Comparison of ENCODE assay signal across 23 cellular contexts in the genomic region with DNA sequence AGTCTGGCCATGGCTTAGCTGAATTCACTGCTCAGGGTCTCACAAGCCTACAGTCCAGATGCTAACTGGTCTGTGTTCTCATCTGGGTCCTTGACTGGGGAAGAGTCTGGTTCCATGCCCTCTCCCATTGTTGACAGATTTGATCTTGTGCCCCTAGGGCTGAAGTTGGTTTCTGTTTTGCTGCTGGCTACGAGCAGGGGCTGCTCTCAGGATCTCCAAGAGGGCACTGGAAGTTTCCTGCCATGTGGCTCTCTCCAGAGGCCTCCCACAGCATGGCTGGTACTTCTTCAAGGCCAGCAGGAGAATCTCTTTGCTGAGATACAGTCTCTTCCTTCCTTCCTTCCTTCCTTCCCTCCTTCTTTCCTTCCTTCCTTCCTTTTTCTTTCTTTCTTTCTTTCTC.
"Had no signal": no experiment of that assay in that cellular context is flagged by ENCODE, and none has a peak within 500 bp of the region (broad histone marks: within the 10 kb centered on the region; RNA-seq: fewer than 3 reads in every experiment).

No MANE protein-coding gene starts in this region.

- ATAC-seq: activated CD8-positive, alpha-beta T cell treated with anti-CD3 and anti-CD28 coated beads, Interleukin-2, amount 10 ng/mL, durations not matched to agents 7 days and 5 days; body of pancreas; PC-3; T-helper 17 cell had no signal

- H3K36me3 Mint-ChIP-seq: activated naive CD4-positive, alpha-beta T cell treated with anti-CD3 and anti-CD28 coated beads, Interleukin-2, amount 50 U/mL, for 24 hours had no signal

- H3K27me3 Mint-ChIP-seq: activated naive CD4-positive, alpha-beta T cell treated with anti-CD3 and anti-CD28 coated beads, Interleukin-2, amount 50 U/mL, for 24 hours; T-helper 17 cell had no signal

- H3K27me3 ChIP-seq: ascending aorta, body of pancreas had no signal

- H3K4me3 ChIP-seq: ascending aorta, body of pancreas had no signal

- H3K27ac ChIP-seq: ascending aorta, body of pancreas had no signal

- H3K4me1 ChIP-seq: ascending aorta, body of pancreas had no signal

- H3K4me3 Mint-ChIP-seq: activated CD4-positive, alpha-beta T cell treated with anti-CD3 and anti-CD28 coated beads, Interleukin-2, amount 10 ng/mL, durations not matched to agents 7 days and 5 days; activated CD8-positive, alpha-beta T cell treated with anti-CD3 and anti-CD28 coated beads, Interleukin-2, amount 10 ng/mL, durations not matched to agents 7 days and 5 days; activated naive CD4-positive, alpha-beta T cell treated with anti-CD3 and anti-CD28 coated beads, Interleukin-2, amount 50 U/mL, for 24 hours had no signal

- H3K36me3 ChIP-seq: ascending aorta had no signal

- H3K9me3 ChIP-seq: ascending aorta, body of pancreas had no signal

- H3K9me3 Mint-ChIP-seq: activated CD4-positive, alpha-beta T cell treated with anti-CD3 and anti-CD28 coated beads, Interleukin-2, amount 10 ng/mL, durations not matched to agents 7 days and 5 days; activated naive CD4-positive, alpha-beta T cell treated with anti-CD3 and anti-CD28 coated beads, Interleukin-2, amount 50 U/mL, for 24 hours had no signal

- H3K27ac Mint-ChIP-seq: activated CD4-positive, alpha-beta T cell treated with anti-CD3 and anti-CD28 coated beads, Interleukin-2, amount 10 ng/mL, durations not matched to agents 7 days and 5 days; activated CD8-positive, alpha-beta T cell treated with anti-CD3 and anti-CD28 coated beads, Interleukin-2, amount 10 ng/mL, durations not matched to agents 7 days and 5 days; activated naive CD4-positive, alpha-beta T cell treated with anti-CD3 and anti-CD28 coated beads, Interleukin-2, amount 50 U/mL, for 24 hours had no signal

- DNase-seq: activated CD4-positive, alpha-beta T cell treated with anti-CD3 and anti-CD28 coated beads, Interleukin-2, amount 10 ng/mL, durations not matched to agents 7 days and 5 days; activated CD4-positive, CD25-positive, alpha-beta regulatory T cell; activated CD8-positive, alpha-beta memory T cell treated with anti-CD3 and anti-CD28 coated beads, Interleukin-2, amount 50 U/mL, for 48 hours; activated CD8-positive, alpha-beta T cell treated with anti-CD3 and anti-CD28 coated beads, Interleukin-2, amount 10 ng/mL, durations not matched to agents 7 days and 5 days; activated effector memory CD4-positive, alpha-beta T cell treated with Interleukin-2 at 50 U/mL for 16 hours; activated naive CD4-positive, alpha-beta T cell; activated T-cell treated with anti-CD3 and anti-CD28 coated beads, Interleukin-2, amount 50 U/mL, for 1 hour; amniotic stem cell; body of pancreas; central memory CD4-positive, alpha-beta T cell; Karpas-422; NCI-H1105 treated with DMSO at 0.1 percent for 48 hours; NCI-H1436 treated with DMSO at 0.1 percent for 48 hours; NCI-H187; NCI-H2081; NCI-H510A treated with DMSO at 0.1 percent for 48 hours; NCI-H69; PC-3; SIG-M5; T-helper 17 cell; T1000 had no signal
